Comparison of ENCODE assay signal across 14 cellular contexts in genomic region chr7:33760834-33761233, GRCh38.
"Had no signal": no experiment of that assay in that cellular context is flagged by ENCODE, and none has a peak within 500 bp of the region (broad histone marks: within the 10 kb centered on the region; RNA-seq: fewer than 3 reads in every experiment).

No MANE protein-coding gene starts in this region.

- H3K27me3 ChIP-seq: cardiac muscle cell, heart right ventricle, left lung, tibial artery, uterus had no signal

- H3K36me3 Mint-ChIP-seq: stimulated activated effector memory CD8-positive, alpha-beta T cell treated with anti-CD3 and anti-CD28 coated beads, Interleukin-12 subunit alpha, Interleukin-12 subunit beta, amount 100 ng/mL, for 72 hours had no signal

- H3K4me3 ChIP-seq: cardiac muscle cell, heart right ventricle, left lung, tibial artery, uterus had no signal

- H3K4me1 Mint-ChIP-seq: activated CD4-positive, alpha-beta T cell treated with anti-CD3 and anti-CD28 coated beads for 36 hours; stimulated activated effector memory CD8-positive, alpha-beta T cell treated with anti-CD3 and anti-CD28 coated beads, Interleukin-12 subunit alpha, Interleukin-12 subunit beta, amount 100 ng/mL, for 72 hours had no signal

- H3K36me3 ChIP-seq: cardiac muscle cell, heart right ventricle, left lung, tibial artery, uterus had no signal

- H3K4me1 ChIP-seq: left lung, uterus had no signal

- H3K27ac Mint-ChIP-seq: activated CD4-positive, alpha-beta T cell treated with anti-CD3 and anti-CD28 coated beads for 36 hours; activated CD8-positive, alpha-beta T cell treated with anti-CD3 and anti-CD28 coated beads for 36 hours; activated T-cell treated with anti-CD3 and anti-CD28 coated beads, Interleukin-2, amount 50 U/mL, for 72 hours had no signal

- H3K9me3 ChIP-seq: heart right ventricle, left lung, tibial artery, uterus had no signal

- H3K9me3 Mint-ChIP-seq: activated CD8-positive, alpha-beta T cell treated with anti-CD3 and anti-CD28 coated beads for 36 hours; activated T-cell treated with anti-CD3 and anti-CD28 coated beads, Interleukin-2, amount 50 U/mL, for 72 hours; stimulated activated effector memory CD8-positive, alpha-beta T cell treated with anti-CD3 and anti-CD28 coated beads, Interleukin-12 subunit alpha, Interleukin-12 subunit beta, amount 100 ng/mL, for 72 hours had no signal

- H3K27ac ChIP-seq: cardiac muscle cell, heart right ventricle, left lung, tibial artery, uterus, VCaP had no signal

- DNase-seq: activated CD4-positive, alpha-beta T cell treated with anti-CD3 and anti-CD28 coated beads for 36 hours; activated CD8-positive, alpha-beta memory T cell treated with anti-CD3 and anti-CD28 coated beads, Interleukin-2, amount 50 U/mL, for 4 hours; activated CD8-positive, alpha-beta T cell treated with anti-CD3 and anti-CD28 coated beads for 36 hours; activated T-cell treated with anti-CD3 and anti-CD28 coated beads, Interleukin-2, amount 50 U/mL, for 72 hours; heart right ventricle; islet precursor cell; left lung; midbrain; posterior cingulate gyrus; tibial artery; uterus had no signal

- H3K27me3 Mint-ChIP-seq: activated CD4-positive, alpha-beta T cell treated with anti-CD3 and anti-CD28 coated beads for 36 hours; activated CD8-positive, alpha-beta T cell treated with anti-CD3 and anti-CD28 coated beads for 36 hours had no signal

- ATAC-seq: activated CD4-positive, alpha-beta T cell treated with anti-CD3 and anti-CD28 coated beads for 36 hours; activated CD8-positive, alpha-beta T cell treated with anti-CD3 and anti-CD28 coated beads for 36 hours; activated T-cell treated with anti-CD3 and anti-CD28 coated beads, Interleukin-2, amount 50 U/mL, for 72 hours; left lung; stimulated activated effector memory CD8-positive, alpha-beta T cell treated with anti-CD3 and anti-CD28 coated beads, Interleukin-12 subunit alpha, Interleukin-12 subunit beta, amount 100 ng/mL, for 72 hours had no signal

- H3K4me3 Mint-ChIP-seq: activated CD4-positive, alpha-beta T cell treated with anti-CD3 and anti-CD28 coated beads for 36 hours; activated CD8-positive, alpha-beta T cell treated with anti-CD3 and anti-CD28 coated beads for 36 hours; activated T-cell treated with anti-CD3 and anti-CD28 coated beads, Interleukin-2, amount 50 U/mL, for 72 hours; stimulated activated effector memory CD8-positive, alpha-beta T cell treated with anti-CD3 and anti-CD28 coated beads, Interleukin-12 subunit alpha, Interleukin-12 subunit beta, amount 100 ng/mL, for 72 hours had no signal
